8 cellular contexts compared by ENCODE assay signal in genomic region chr9:14251146-14252071, GRCh38.
DNase-seq lines count a peak whose midpoint lies in the region; ATAC-seq and TF ChIP-seq lines count a peak whose summit lies in the region.

No MANE protein-coding gene starts in this region.

- H3K27ac ChIP-seq in GM23248 (peak overlapping the region; percentile 73), SJCRH30 (no peak overlapping the region), foreskin keratinocyte (peak overlapping the region; percentile 51), parathyroid adenoma (no peak overlapping the region)

- H2AFZ ChIP-seq in GM23248 (no peak overlapping the region), parathyroid adenoma (no peak overlapping the region)

- WGBS in GM23248 (ENCODE audit: low coverage in 1 of 2, low lambda C conversion rate in 2 of 2, missing lambda C conversion rate in 2 of 2), 2 experiments, result 8% methylated on average over 10 of the region's 10 CpGs

- H4K20me1 ChIP-seq in GM23248 (ENCODE audit: insufficient read depth), result no peaks in the 10 kb centered on the region

- peaks cover 25% of the 10 kb centered on the region for H3F3A ChIP-seq in GM23248 (ENCODE audit: insufficient read depth)

- in situ Hi-C loops in GM23248 (cut with MboI), result no loop called here

- no peaks in the 10 kb centered on the region for H3K9me2 ChIP-seq in GM23248 (ENCODE audit: insufficient read depth)

- H3K4me3 ChIP-seq in GM23248 (peak overlapping the region; percentile 64), SJCRH30 (no peak overlapping the region), parathyroid adenoma (ENCODE audit: low read depth, low read length) (no peak overlapping the region)

- peak; percentile 92 for ATAC-seq in foreskin keratinocyte
- ATAC-seq in HG03521 (IDR thresholded peaks at IDR 0.05; ENCODE audit: unreplicated experiment), result no peak
- no peak for ATAC-seq in HG03571 (IDR thresholded peaks at IDR 0.05; ENCODE audit: unreplicated experiment)
- no peak for ATAC-seq in HG03442 (IDR thresholded peaks at IDR 0.05; ENCODE audit: unreplicated experiment)

- H3K9ac ChIP-seq in GM23248 (no peak overlapping the region), parathyroid adenoma (no peak overlapping the region)

- no peaks in the 10 kb centered on the region for H3K79me2 ChIP-seq in GM23248 (ENCODE audit: insufficient read depth)
- no peaks in the 10 kb centered on the region for H3K79me2 ChIP-seq in parathyroid adenoma

- H3K27me3 ChIP-seq in GM23248 (replicated peaks; ENCODE audit: insufficient read depth) (no peaks in the 10 kb centered on the region), SJCRH30 (no peaks in the 10 kb centered on the region), foreskin keratinocyte (no peaks in the 10 kb centered on the region), parathyroid adenoma (ENCODE audit: control insufficient read depth, insufficient read depth, low read length) (no peaks in the 10 kb centered on the region)

- peak overlapping the region; percentile 89 for H3K4me2 ChIP-seq in GM23248 (ENCODE audit: unreplicated experiment)
- peak overlapping the region; percentile 8 for H3K4me2 ChIP-seq in parathyroid adenoma (ENCODE audit: low read length)

- H3K9me3 ChIP-seq in GM23248 (ENCODE audit: low read depth) (no peaks in the 10 kb centered on the region), SJCRH30 (replicated peaks) (no peaks in the 10 kb centered on the region), parathyroid adenoma (ENCODE audit: control insufficient read depth, low read length) (no peaks in the 10 kb centered on the region)

- H3K36me3 ChIP-seq in GM23248 (ENCODE audit: low read depth), result no peaks in the 10 kb centered on the region
- H3K36me3 ChIP-seq in SJCRH30, result peaks cover 6% of the 10 kb centered on the region; the same call in 1 of the 2 replicates
- H3K36me3 ChIP-seq in parathyroid adenoma (ENCODE audit: control insufficient read depth, insufficient read depth, low read length), result no peaks in the 10 kb centered on the region

- no peak for TF ChIP-seq CTCF in foreskin keratinocyte (conservative IDR thresholded peaks at IDR 0.05)
- no peak for TF ChIP-seq CTCF in parathyroid adenoma (IDR thresholded peaks at IDR 0.05)

- DNase-seq in GM23248, result peak; percentile 79
- DNase-seq in SJCRH30, result peak; percentile 52 to 64
- DNase-seq in foreskin keratinocyte, result peak; percentile 86 to 92
- DNase-seq in OCI-M2 (lab: John Stamatoyannopoulos, UW; ENCODE audit: unreplicated experiment), result no peak

- peaks cover 40% of the 10 kb centered on the region for H3K4me1 ChIP-seq in GM23248 (ENCODE audit: insufficient read depth)
- H3K4me1 ChIP-seq in SJCRH30, result peaks cover 29% of the 10 kb centered on the region
- H3K4me1 ChIP-seq in foreskin keratinocyte, result peaks cover 19% of the 10 kb centered on the region
- H3K4me1 ChIP-seq in parathyroid adenoma, result peaks cover 3% of the 10 kb centered on the region

Comparison
In these comparisons a context has a peak if more than half of its experiments do, and no peak if none do; other contexts are left out.
1. H3K27ac ChIP-seq: peak in GM23248 (single experiment) and foreskin keratinocyte (single experiment); none in SJCRH30 (single experiment) and parathyroid adenoma (single experiment).